ENCODE assay signal across 24 cellular contexts in the genomic region with DNA sequence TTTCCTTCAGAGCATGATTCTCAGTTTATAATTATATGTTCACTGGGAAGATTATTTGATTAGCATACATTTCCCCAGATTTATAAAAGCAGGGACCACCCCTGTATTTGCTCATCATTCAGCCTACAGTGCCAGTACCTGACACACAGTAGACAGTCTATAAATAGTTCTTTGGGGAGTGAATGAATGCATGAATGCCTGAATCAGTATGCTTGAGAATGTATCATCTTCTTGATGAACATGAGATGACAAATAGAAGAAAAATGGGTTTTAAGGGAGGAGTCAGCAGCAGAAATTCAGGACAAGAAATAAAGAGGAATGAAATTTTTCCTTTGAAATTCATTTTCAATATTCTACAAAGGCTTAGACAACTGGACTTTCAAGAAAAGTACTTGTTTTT.
"Had no signal": no experiment of that assay in that cellular context is flagged by ENCODE, and none has a peak within 500 bp of the region (broad histone marks: within the 10 kb centered on the region; RNA-seq: fewer than 3 reads in every experiment).

No MANE protein-coding gene starts in this region.

- H3K4me3 Mint-ChIP-seq: activated B cell treated with CpG ODN at 0.5 μM for 24 hours; activated CD4-positive, alpha-beta memory T cell treated with anti-CD3 and anti-CD28 coated beads, Interleukin-2, amount 10 ng/mL, durations not matched to agents 7 days and 5 days; activated CD8-positive, alpha-beta memory T cell treated with anti-CD3 and anti-CD28 coated beads, Interleukin-2, amount 10 ng/mL, durations not matched to agents 7 days and 5 days; activated naive CD8-positive, alpha-beta T cell treated with anti-CD3 and anti-CD28 coated beads for 36 hours; activated T-helper 17 cell treated with anti-CD3 and anti-CD28 coated beads, Interleukin-2, amount 50 U/mL, for 72 hours; naive thymus-derived CD4-positive, alpha-beta T cell; T-helper 2 cell treated with Interferon-gamma antibody and Interleukin-4, amounts not matched to agents 5 μg/mL and 100 μg/mL, for 36 hours; type B pancreatic cell had no signal

- H3K36me3 Mint-ChIP-seq: activated CD8-positive, alpha-beta memory T cell treated with anti-CD3 and anti-CD28 coated beads, Interleukin-2, amount 10 ng/mL, durations not matched to agents 7 days and 5 days; activated naive CD8-positive, alpha-beta T cell treated with anti-CD3 and anti-CD28 coated beads for 36 hours; naive thymus-derived CD4-positive, alpha-beta T cell; type B pancreatic cell had no signal

- H3K4me2 ChIP-seq: smooth muscle cell had no signal

- H3K4me1 Mint-ChIP-seq: activated B cell treated with CpG ODN at 0.5 μM for 24 hours; activated CD4-positive, alpha-beta memory T cell treated with anti-CD3 and anti-CD28 coated beads, Interleukin-2, amount 10 ng/mL, durations not matched to agents 7 days and 5 days; activated CD8-positive, alpha-beta memory T cell treated with anti-CD3 and anti-CD28 coated beads, Interleukin-2, amount 10 ng/mL, durations not matched to agents 7 days and 5 days; activated naive CD8-positive, alpha-beta T cell treated with anti-CD3 and anti-CD28 coated beads for 36 hours; activated T-helper 17 cell treated with anti-CD3 and anti-CD28 coated beads, Interleukin-2, amount 50 U/mL, for 72 hours; naive thymus-derived CD4-positive, alpha-beta T cell had no signal

- H3K27ac ChIP-seq: brain microvascular endothelial cell, heart right ventricle, prostate gland, right atrium auricular region, stomach, testis had no signal

- H3K9me3 ChIP-seq: heart right ventricle, prostate gland, right atrium auricular region, stomach, testis had no signal

- H3K36me3 ChIP-seq: brain microvascular endothelial cell, heart right ventricle, prostate gland, right atrium auricular region, stomach had no signal

- H3K4me1 ChIP-seq: prostate gland, right atrium auricular region, stomach, testis had no signal

- H3K4me3 ChIP-seq: heart right ventricle, prostate gland, right atrium auricular region, smooth muscle cell, stomach, testis had no signal

- DNase-seq: activated B cell treated with CpG ODN at 0.5 μM for 24 hours; activated CD4-positive, alpha-beta memory T cell treated with anti-CD3 and anti-CD28 coated beads, Interleukin-2, amount 10 ng/mL, durations not matched to agents 7 days and 5 days; activated CD4-positive, alpha-beta T cell treated with anti-CD3 and anti-CD28 coated beads for 48 hours; activated CD8-positive, alpha-beta memory T cell treated with anti-CD3 and anti-CD28 coated beads, Interleukin-2, amount 10 ng/mL, durations not matched to agents 7 days and 5 days; activated naive CD4-positive, alpha-beta T cell; activated naive CD8-positive, alpha-beta T cell treated with anti-CD3 and anti-CD28 coated beads for 36 hours; anterior cingulate cortex; brain microvascular endothelial cell; cortex of kidney; effector CD4-positive, alpha-beta T cell; heart right ventricle; left cardiac atrium; mesendoderm; naive thymus-derived CD4-positive, alpha-beta T cell; stimulated activated CD4-positive, alpha-beta T cell treated with anti-CD3 and anti-CD28 coated beads, Interleukin-4, amount 100 ng/mL, for 1 hour; stomach; testis had no signal

- H3K9me3 Mint-ChIP-seq: activated B cell treated with CpG ODN at 0.5 μM for 24 hours; activated CD4-positive, alpha-beta memory T cell treated with anti-CD3 and anti-CD28 coated beads, Interleukin-2, amount 10 ng/mL, durations not matched to agents 7 days and 5 days; T-helper 2 cell treated with Interferon-gamma antibody and Interleukin-4, amounts not matched to agents 5 μg/mL and 100 μg/mL, for 36 hours had no signal

- H3K27ac Mint-ChIP-seq: activated B cell treated with CpG ODN at 0.5 μM for 24 hours; activated CD4-positive, alpha-beta memory T cell treated with anti-CD3 and anti-CD28 coated beads, Interleukin-2, amount 10 ng/mL, durations not matched to agents 7 days and 5 days; activated CD8-positive, alpha-beta memory T cell treated with anti-CD3 and anti-CD28 coated beads, Interleukin-2, amount 10 ng/mL, durations not matched to agents 7 days and 5 days; activated naive CD8-positive, alpha-beta T cell treated with anti-CD3 and anti-CD28 coated beads for 36 hours; activated T-helper 17 cell treated with anti-CD3 and anti-CD28 coated beads, Interleukin-2, amount 50 U/mL, for 72 hours; naive thymus-derived CD4-positive, alpha-beta T cell; T-helper 2 cell treated with Interferon-gamma antibody and Interleukin-4, amounts not matched to agents 5 μg/mL and 100 μg/mL, for 36 hours; type B pancreatic cell had no signal

- H3K27me3 ChIP-seq: brain microvascular endothelial cell, heart right ventricle, right atrium auricular region, stomach, testis had no signal

- H3K27me3 Mint-ChIP-seq: activated B cell treated with CpG ODN at 0.5 μM for 24 hours; activated CD4-positive, alpha-beta memory T cell treated with anti-CD3 and anti-CD28 coated beads, Interleukin-2, amount 10 ng/mL, durations not matched to agents 7 days and 5 days; activated CD8-positive, alpha-beta memory T cell treated with anti-CD3 and anti-CD28 coated beads, Interleukin-2, amount 10 ng/mL, durations not matched to agents 7 days and 5 days; activated naive CD8-positive, alpha-beta T cell treated with anti-CD3 and anti-CD28 coated beads for 36 hours; activated T-helper 17 cell treated with anti-CD3 and anti-CD28 coated beads, Interleukin-2, amount 50 U/mL, for 72 hours; naive thymus-derived CD4-positive, alpha-beta T cell; type B pancreatic cell had no signal

- ATAC-seq: activated CD8-positive, alpha-beta memory T cell treated with anti-CD3 and anti-CD28 coated beads, Interleukin-2, amount 10 ng/mL, durations not matched to agents 7 days and 5 days; activated T-helper 17 cell treated with anti-CD3 and anti-CD28 coated beads, Interleukin-2, amount 50 U/mL, for 72 hours; esophagus mucosa; heart right ventricle; left cardiac atrium; naive thymus-derived CD4-positive, alpha-beta T cell had no signal
